ENCODE assay signal across 21 cellular contexts in genomic region chr16:61382435-61382834, GRCh38.
DNase-seq lines count a peak whose midpoint lies in the region; FAIRE-seq and TF ChIP-seq lines count a peak whose summit lies in the region.
"Had no signal": no experiment of that assay in that cellular context is flagged by ENCODE, and none has a peak within 500 bp of the region (broad histone marks: within the 10 kb centered on the region; RNA-seq: fewer than 3 reads in every experiment).

No MANE protein-coding gene starts in this region.

- DNase-seq in NCI-H748 (lab: John Stamatoyannopoulos, UW; ENCODE audit: unreplicated experiment) (peak; percentile 25), NCI-H748 treated with DMSO at 0.1 percent for 48 hours (lab: John Stamatoyannopoulos, UW) (no peak), DMS79 (lab: John Stamatoyannopoulos, UW) (peak; percentile 70), NCI-H69 (lab: John Stamatoyannopoulos, UW) (peak; percentile 41), caudate nucleus (lab: John Stamatoyannopoulos, UW) (no peak), DMS 273 treated with DMSO at 0.1 percent for 48 hours (lab: John Stamatoyannopoulos, UW) (no peak), H54 (ENCODE audit: insufficient read length, low spot score) (no peak)
- DNase-seq: ACHN; BE2C; C1 segment of cervical spinal cord; CD4-positive, CD25-positive, alpha-beta regulatory T cell; CD8-positive, alpha-beta memory T cell; COR-L47; GM23248; HCEC 1CT; IMR-90 had no signal

- H3K27ac ChIP-seq in caudate nucleus (ENCODE audit: low read depth, low read length), result no peak overlapping the region
- H3K27ac ChIP-seq: GM23248, HL-60 had no signal

- FAIRE-seq in H54 (lab: Jason Lieb, UNC), result no peak
- FAIRE-seq: G401.6, GM12891, GM19239, K562 had no signal

- no peak for TF ChIP-seq POLR2A in H54 (IDR thresholded peaks at IDR 0.05; ENCODE audit: low read depth, low read length)

Comparison
In these comparisons a context has a peak if more than half of its experiments do, and no peak if none do; other contexts are left out.
1. DNase-seq: peak in NCI-H748 (single experiment), DMS79 (single experiment) and NCI-H69 (single experiment); none in NCI-H748 treated with DMSO at 0.1 percent for 48 hours (single experiment), caudate nucleus (0 of 61), DMS 273 treated with DMSO at 0.1 percent for 48 hours (single experiment) and H54 (single experiment).